24 cellular contexts compared by ENCODE assay signal in genomic region chr1:219040291-219040690, GRCh38.
"Had no signal": no experiment of that assay in that cellular context is flagged by ENCODE, and none has a peak within 500 bp of the region (broad histone marks: within the 10 kb centered on the region; RNA-seq: fewer than 3 reads in every experiment).

No MANE protein-coding gene starts in this region.

- H3K27me3 Mint-ChIP-seq: activated CD8-positive, alpha-beta T cell treated with anti-CD3 and anti-CD28 coated beads for 36 hours; activated naive CD4-positive, alpha-beta T cell treated with anti-CD3 and anti-CD28 coated beads, Interleukin-2, amount 10 ng/mL, durations not matched to agents 7 days and 5 days; activated naive CD8-positive, alpha-beta T cell treated with anti-CD3 and anti-CD28 coated beads for 36 hours; central memory CD8-positive, alpha-beta T cell had no signal

- DNase-seq: activated CD4-positive, alpha-beta T cell treated with anti-CD3 and anti-CD28 coated beads for 4 hours; activated CD8-positive, alpha-beta memory T cell treated with anti-CD3 and anti-CD28 coated beads, Interleukin-2, amount 50 U/mL, for 4 hours; activated CD8-positive, alpha-beta T cell treated with anti-CD3 and anti-CD28 coated beads for 36 hours; activated gamma-delta T cell treated with Interleukin-2 at 50 U/mL for 16 hours; activated naive CD4-positive, alpha-beta T cell treated with anti-CD3 and anti-CD28 coated beads, Interleukin-2, amount 10 ng/mL, durations not matched to agents 7 days and 5 days; activated naive CD8-positive, alpha-beta T cell treated with anti-CD3 and anti-CD28 coated beads for 36 hours; activated T-cell treated with anti-CD3 and anti-CD28 coated beads, Interleukin-2, amount 50 U/mL, for 72 hours; aorta; Karpas-422; MM.1S; NCI-H1105 treated with DMSO at 0.1 percent for 48 hours; NCI-H1436 treated with DMSO at 0.1 percent for 48 hours; NCI-H187; NCI-H2081 treated with DMSO at 0.1 percent for 48 hours; NCI-H2227 treated with DMSO at 0.1 percent for 48 hours; NCI-H526; NK-92 treated with Interleukin-12 subunit alpha and Interleukin-12 subunit beta, amount 100 ng/mL, for 24 hours; OCI-M1; SHP77 had no signal

- ATAC-seq: activated CD4-positive, CD25-positive, alpha-beta regulatory T cell treated with anti-CD3 and anti-CD28 coated beads, Interleukin-2, amount 50 U/mL, for 24 hours; activated CD8-positive, alpha-beta T cell treated with anti-CD3 and anti-CD28 coated beads for 36 hours; activated T-cell treated with anti-CD3 and anti-CD28 coated beads, Interleukin-2, amount 50 U/mL, for 72 hours; Panc1 had no signal

- H3K27ac Mint-ChIP-seq: activated CD8-positive, alpha-beta T cell treated with anti-CD3 and anti-CD28 coated beads for 36 hours; activated naive CD4-positive, alpha-beta T cell treated with anti-CD3 and anti-CD28 coated beads, Interleukin-2, amount 10 ng/mL, durations not matched to agents 7 days and 5 days; activated naive CD8-positive, alpha-beta T cell treated with anti-CD3 and anti-CD28 coated beads for 36 hours; activated T-cell treated with anti-CD3 and anti-CD28 coated beads, Interleukin-2, amount 50 U/mL, for 72 hours; activated T-helper 2 cell treated with anti-CD3 and anti-CD28 coated beads, Interferon-gamma antibody, Interleukin-2, Interleukin-4, amounts not matched to agents 10 μg/mL and 5 μg/mL and 100 μg/mL, durations not matched to agents 14 hours and 24 hours and 36 hours; T-helper 1 cell treated with Interleukin-12 subunit alpha and Interleukin-12 subunit beta and Interleukin-4 antibody, amounts not matched to agents 30 μg/mL and 1 μg/mL, for 36 hours had no signal

- H3K4me1 Mint-ChIP-seq: activated naive CD4-positive, alpha-beta T cell treated with anti-CD3 and anti-CD28 coated beads, Interleukin-2, amount 10 ng/mL, durations not matched to agents 7 days and 5 days; activated naive CD8-positive, alpha-beta T cell treated with anti-CD3 and anti-CD28 coated beads for 36 hours; central memory CD8-positive, alpha-beta T cell had no signal

- H3K4me3 Mint-ChIP-seq: activated CD8-positive, alpha-beta T cell treated with anti-CD3 and anti-CD28 coated beads for 36 hours; activated naive CD4-positive, alpha-beta T cell treated with anti-CD3 and anti-CD28 coated beads, Interleukin-2, amount 10 ng/mL, durations not matched to agents 7 days and 5 days; activated naive CD8-positive, alpha-beta T cell treated with anti-CD3 and anti-CD28 coated beads for 36 hours; activated T-cell treated with anti-CD3 and anti-CD28 coated beads, Interleukin-2, amount 50 U/mL, for 72 hours; central memory CD8-positive, alpha-beta T cell; T-helper 1 cell treated with Interleukin-12 subunit alpha and Interleukin-12 subunit beta and Interleukin-4 antibody, amounts not matched to agents 30 μg/mL and 1 μg/mL, for 36 hours had no signal

- H3K9me3 Mint-ChIP-seq: activated CD8-positive, alpha-beta T cell treated with anti-CD3 and anti-CD28 coated beads for 36 hours; activated naive CD4-positive, alpha-beta T cell treated with anti-CD3 and anti-CD28 coated beads, Interleukin-2, amount 10 ng/mL, durations not matched to agents 7 days and 5 days; activated naive CD8-positive, alpha-beta T cell treated with anti-CD3 and anti-CD28 coated beads for 36 hours; activated T-helper 2 cell treated with anti-CD3 and anti-CD28 coated beads, Interferon-gamma antibody, Interleukin-2, Interleukin-4, amounts not matched to agents 10 μg/mL and 5 μg/mL and 100 μg/mL, durations not matched to agents 14 hours and 24 hours and 36 hours; central memory CD8-positive, alpha-beta T cell; T-helper 1 cell treated with Interleukin-12 subunit alpha and Interleukin-12 subunit beta and Interleukin-4 antibody, amounts not matched to agents 30 μg/mL and 1 μg/mL, for 36 hours had no signal

- H3K36me3 Mint-ChIP-seq: activated naive CD4-positive, alpha-beta T cell treated with anti-CD3 and anti-CD28 coated beads, Interleukin-2, amount 10 ng/mL, durations not matched to agents 7 days and 5 days; activated naive CD8-positive, alpha-beta T cell treated with anti-CD3 and anti-CD28 coated beads for 36 hours had no signal
